Comparison of ENCODE assay signal across 8 cellular contexts in genomic region chr2:65128297-65129190, GRCh38. TPM values are rescaled to one million over a fixed set of nuclear protein-coding genes. Genes with fewer than 3 reads are reported as not detected.
DNase-seq lines count a peak whose midpoint lies in the region; ATAC-seq, FAIRE-seq and TF ChIP-seq lines count a peak whose summit lies in the region.

No MANE protein-coding gene starts in this region.

- in situ Hi-C loops in K562 (cut with MboI), result no loop called here
- in situ Hi-C loops in transverse colon (cut with MboI; ENCODE audit: low pct_ligation_motif_present in 1 of 4, low pct_unique_long_range_greater_than_20kb in 1 of 4, low sequenced_read_pairs in 3 of 4), result no loop called here

- intact Hi-C loops in Caco-2 (cut with micrococcal nuclease; ENCODE audit: unreplicated experiment), result no loop called here
- intact Hi-C loops in K562 (cut with micrococcal nuclease), result no loop called here
- intact Hi-C loops in lower leg skin (cut with DNase I; ENCODE audit: low total_unique reads), result no loop called here
- intact Hi-C loops in transverse colon (cut with DNase I; ENCODE audit: low total_unique reads), result no loop called here

- H2AFZ ChIP-seq in K562 (ENCODE audit: low read depth, low read length), result no peak overlapping the region

- H3K4me1 ChIP-seq in Caco-2 (peaks cover 47% of the 10 kb centered on the region), K562 (replicated peaks in 1 of 2; ENCODE audit: control insufficient read depth in 2 of 2, insufficient read depth in 2 of 2, low read length in 2 of 2) (peaks cover 21 to 32% of the 10 kb centered on the region in 2 experiments), transverse colon (peaks cover 11 to 60% (median 53%) of the 10 kb centered on the region in 4 donors)

- H3K9me3 ChIP-seq in Caco-2 (no peaks in the 10 kb centered on the region), MG63 (no peaks in the 10 kb centered on the region), K562 (replicated peaks; ENCODE audit: control insufficient read depth, insufficient read depth, low read depth, low read length) (no peaks in the 10 kb centered on the region), transverse colon (no peaks in the 10 kb centered on the region)

- CTCF ChIA-PET in Caco-2 (lab: Charles Lee) (interaction anchor here (0.6 to 1.5 kb wide), 2 partner anchors 8 to 31 kb away, joined by 3 read pairs; no protein-coding TSS in a partner anchor), K562 (lab: Yijun Ruan, JAX; ENCODE audit: low intra/inter-chr PET ratio) (interaction anchor here (0.6 kb wide), 1 partner anchor 282 kb away, joined by 4 read pairs; no protein-coding TSS in a partner anchor)

- H3K4me2 ChIP-seq in K562 (ENCODE audit: insufficient read depth, low read length), result peak overlapping the region; percentile 93

- POLR2A ChIA-PET in Caco-2 (lab: Charles Lee), result interaction anchor here (0.6 to 2.0 kb wide), 4 partner anchors 9 to 149 kb away, joined by 10 to 16 read pairs (median 12); partner anchors contain the start of genes ACTR2 and CEP68
- POLR2A ChIA-PET in K562 (lab: Yijun Ruan, JAX), result interaction anchor here (0.6 to 2.7 kb wide), 10 partner anchors 10 to 412 kb away, joined by 3 to 30 read pairs (median 5); no protein-coding TSS in a partner anchor

- 8% methylated on average over 8 of the region's 8 CpGs for WGBS in K562 (ENCODE audit: insufficient coverage, low coverage, missing lambda C conversion rate)
- 8 to 9% methylated on average over 8 of the region's 8 CpGs for WGBS in lower leg skin, 2 donors
- 4 to 13% methylated on average over 8 of the region's 8 CpGs for WGBS in transverse colon (ENCODE audit: low coverage in 1 of 2), 2 donors

- FAIRE-seq in K562 (lab: Jason Lieb, UNC), result peak; percentile 58

- TF ChIP-seq RAD21 in K562 (CRISPR knock-in tag; conservative IDR thresholded peaks at IDR 0.05 in 1 of 2, IDR thresholded peaks at IDR 0.05 in 1 of 2), result no peak

- peak overlapping the region; percentile 93 for H3K4me3 Mint-ChIP-seq in Caco-2 (ENCODE audit: unreplicated experiment)

- H3K9ac ChIP-seq in K562 (ENCODE audit: insufficient read depth in 1 of 2, low read depth in 2 of 2, low read length in 2 of 2), result peak overlapping the region in 1 of 2 experiments; percentile 98; a peak in 2 of 4 replicates

- peak overlapping the region; percentile 97 for H3K27ac Mint-ChIP-seq in Caco-2 (ENCODE audit: unreplicated experiment)

- H3K27me3 ChIP-seq in Caco-2 (replicated peaks; ENCODE audit: control insufficient read depth, insufficient read depth, low read length) (no peaks in the 10 kb centered on the region), MG63 (no peaks in the 10 kb centered on the region), K562 (ENCODE audit: control insufficient read depth in 2 of 2, insufficient read depth in 2 of 2, low read length in 2 of 2) (no peaks in the 10 kb centered on the region), transverse colon (no peaks in the 10 kb centered on the region)

- ATAC-seq in K562 (no peak), HG03045 (IDR thresholded peaks at IDR 0.05; ENCODE audit: unreplicated experiment) (no peak), GM18873 (IDR thresholded peaks at IDR 0.05; ENCODE audit: low FRiP score, unreplicated experiment) (no peak)

- peaks cover 24% of the 10 kb centered on the region for H3K36me3 Mint-ChIP-seq in Caco-2 (ENCODE audit: insufficient read depth, unreplicated experiment)

- no peak for TF ChIP-seq EP300 in K562 (IDR thresholded peaks at IDR 0.05; ENCODE audit: low read length)
- no peak for TF ChIP-seq EP300 in transverse colon (IDR thresholded peaks at IDR 0.05; ENCODE audit: low read depth)

- H3K9me3 Mint-ChIP-seq in Caco-2 (ENCODE audit: unreplicated experiment), result no peaks in the 10 kb centered on the region

- H3K27me3 Mint-ChIP-seq in Caco-2 (ENCODE audit: insufficient read depth, unreplicated experiment), result no peaks in the 10 kb centered on the region

- TF ChIP-seq POLR2A in K562 (conservative IDR thresholded peaks at IDR 0.05), result no peak
- no peak for TF ChIP-seq POLR2A in lower leg skin (IDR thresholded peaks at IDR 0.05)
- TF ChIP-seq POLR2A in transverse colon (IDR thresholded peaks at IDR 0.05), result no peak

- H3K27ac ChIP-seq in K562 (ENCODE audit: extremely low read depth, low read depth, low read length) (peak overlapping the region; percentile 99), transverse colon (peak overlapping the region; percentile 95 to 99 (median 96))

- H3K4me3 ChIP-seq in Caco-2 (ENCODE audit: low read depth, low read length), result peak overlapping the region; percentile 69
- H3K4me3 ChIP-seq in MG63, result peak overlapping the region; percentile 98
- peak overlapping the region; percentile 100 for H3K4me3 ChIP-seq in K562
- H3K4me3 ChIP-seq in lower leg skin (ENCODE audit: low read depth, poor library complexity, severe bottlenecking), result peak overlapping the region; percentile 88
- H3K4me3 ChIP-seq in transverse colon, result peak overlapping the region; percentile 39 to 92 (median 89)

- H3K36me3 ChIP-seq in Caco-2 (ENCODE audit: control insufficient read depth, insufficient read depth, low read length) (no peaks in the 10 kb centered on the region), MG63 (peaks cover 11% of the 10 kb centered on the region; the same call in 1 of the 2 replicates), K562 (ENCODE audit: control insufficient read depth, insufficient read depth, low read length) (peaks cover 4% of the 10 kb centered on the region; the same call in 2 of the 3 replicates), transverse colon (no peaks in the 10 kb centered on the region)

- peaks cover 64% of the 10 kb centered on the region for H3K79me2 ChIP-seq in K562 (ENCODE audit: control insufficient read depth, insufficient read depth, low read length)

- H3K4me1 Mint-ChIP-seq in Caco-2 (ENCODE audit: low read depth, unreplicated experiment), result peaks cover 18% of the 10 kb centered on the region

- BruUV-seq in Caco-2 (replicated peaks; lab: Mats Ljungman, UMichigan), result no TSS peak
- BruUV-seq in K562 (replicated peaks; lab: Mats Ljungman, UMichigan), result no TSS peak

- DNase-seq in Caco-2 (no peak), MG63 (peak; percentile 27), K562 (ENCODE audit: extremely low read depth in 1 of 4, low spot score in 3 of 4) (no peak), lower leg skin (ENCODE audit: low spot score in 2 of 2) (peak in 1 of 2 donors; percentile 63), transverse colon (no peak), islet precursor cell (no peak)

- no peaks in the 10 kb centered on the region for H3K9me1 ChIP-seq in K562 (ENCODE audit: control insufficient read depth, insufficient read depth, low read length)

- no peak for TF ChIP-seq CTCF in Caco-2 (IDR thresholded peaks at IDR 0.05; ENCODE audit: insufficient read depth in 1 of 2, low read depth in 1 of 2, low read length in 1 of 2, severe bottlenecking in 1 of 2, unreplicated experiment in 1 of 2)
- TF ChIP-seq CTCF in K562 (IDR thresholded peaks at IDR 0.05 in 2 of 3, conservative IDR thresholded peaks at IDR 0.05 in 1 of 3; ENCODE audit: insufficient read depth in 2 of 3, low read depth in 1 of 3, low read length in 3 of 3), result no peak
- no peak for TF ChIP-seq CTCF in lower leg skin (IDR thresholded peaks at IDR 0.05)
- TF ChIP-seq CTCF in transverse colon (IDR thresholded peaks at IDR 0.05), result no peak

- H4K20me1 ChIP-seq in K562 (replicated peaks; ENCODE audit: control insufficient read depth, insufficient read depth, low read length), result peaks cover 10% of the 10 kb centered on the region

TF ChIP-seq in K562, 482 proteins besides CTCF, POLR2A, EP300 and RAD21 (continues in another document):
- peak; percentile 14; the same call in 1 of the 2 replicates for TF ChIP-seq CREM (IDR thresholded peaks at IDR 0.05; ENCODE audit: low read depth)
- no peak for TF ChIP-seq ZNF695 (CRISPR knock-in tag; IDR thresholded peaks at IDR 0.05)
- TF ChIP-seq SNIP1 (IDR thresholded peaks at IDR 0.05; ENCODE audit: low read depth), result 0 out of 2 replicates have a peak, but pooled peaks have one; percentile 10
- no peak for TF ChIP-seq ZNF239 (CRISPR knock-in tag; IDR thresholded peaks at IDR 0.05)
- peak; percentile 10; the same call in 1 of the 2 replicates for TF ChIP-seq MAFG (tag; conservative IDR thresholded peaks at IDR 0.05)
- TF ChIP-seq DIDO1 (tag; IDR thresholded peaks at IDR 0.05; ENCODE audit: low read depth), result no peak
- TF ChIP-seq TSC22D4 (tag; IDR thresholded peaks at IDR 0.05), result no peak

RNA-seq across cellular contexts. Expression of gene RAB1A, which starts 1.4 kb away (rescaled TPM):
- total RNA-seq in Caco-2 (2022), result 193 and 207 TPM in 2 replicates
- 62.5 and 85.1 TPM in 2 replicates for total RNA-seq in MG63 (2014; rRNA removed; shearing (Covaris generic); ENCODE audit: low replicate concordance)
- total RNA-seq in K562 (2011; cell fraction: chromatin; rRNA removed; ENCODE audit: low replicate concordance), result 20.3 and 50.3 TPM in 2 replicates
- 13.5 and 14.3 TPM in 2 replicates for total RNA-seq in K562 (2011; cell fraction: nucleolus; rRNA removed)
- total RNA-seq in K562 (2011; cell fraction: nucleoplasm; rRNA removed), result 36.1 and 60.5 TPM in 2 replicates
- 62.2 and 83.5 TPM in 2 replicates for total RNA-seq in K562 (2014; rRNA removed)
- total RNA-seq in K562 (2014; rRNA removed; fragmentation: Illumina TruSeq; extraction: Trizol), result 67.7 and 81.4 TPM in 2 replicates
- total RNA-seq in K562 (2015; rRNA removed; fragmentation: Illumina TruSeq; extraction: Trizol), result 64.4 and 66.7 TPM in 2 replicates
- 93.9 and 99.4 TPM in 2 replicates for total RNA-seq in K562 (2021)
- polyA plus RNA-seq in K562 (2011; rRNA removed), result 144 and 163 TPM in 2 replicates
- 33.7 and 80.3 TPM in 2 replicates for polyA plus RNA-seq in K562 (2011; cell fraction: cytosol; rRNA removed)
- 23.6 and 40.8 TPM in 2 replicates for polyA plus RNA-seq in K562 (2011; cell fraction: nucleus; rRNA removed)
- 116 and 153 TPM in 2 replicates for polyA plus RNA-seq in K562 (2012)
- 81.5 and 89.1 TPM in 2 replicates for polyA plus RNA-seq in K562 (2014; fragmentation: Illumina TruSeq; extraction: Trizol)
- polyA plus RNA-seq in K562 (2014; fragmentation: Nextera tagmentation; extraction: Ambion mirVana), result 10 to 100 TPM; 43.8 to 47.8 TPM
- 125 and 136 TPM in 2 replicates for polyA plus RNA-seq in K562 (2014; rRNA removed)
- 93.6 and 96.1 TPM in 2 replicates for polyA minus RNA-seq in K562 (2011; rRNA and poly(A)+ RNA removed)
- 31.6 and 38.0 TPM in 2 replicates for polyA minus RNA-seq in K562 (2011; cell fraction: cytosol; rRNA and poly(A)+ RNA removed)
- 13.1 and 22.5 TPM in 2 replicates for polyA minus RNA-seq in K562 (2011; cell fraction: nucleus; rRNA and poly(A)+ RNA removed)
- total RNA-seq in lower leg skin, result 10 to 100 TPM; 49.1 to 68.0 (median 55.2) TPM
- 10 to 100 TPM; 16.9 to 98.3 (median 55.0) TPM for total RNA-seq in transverse colon
